In the genomic region with DNA sequence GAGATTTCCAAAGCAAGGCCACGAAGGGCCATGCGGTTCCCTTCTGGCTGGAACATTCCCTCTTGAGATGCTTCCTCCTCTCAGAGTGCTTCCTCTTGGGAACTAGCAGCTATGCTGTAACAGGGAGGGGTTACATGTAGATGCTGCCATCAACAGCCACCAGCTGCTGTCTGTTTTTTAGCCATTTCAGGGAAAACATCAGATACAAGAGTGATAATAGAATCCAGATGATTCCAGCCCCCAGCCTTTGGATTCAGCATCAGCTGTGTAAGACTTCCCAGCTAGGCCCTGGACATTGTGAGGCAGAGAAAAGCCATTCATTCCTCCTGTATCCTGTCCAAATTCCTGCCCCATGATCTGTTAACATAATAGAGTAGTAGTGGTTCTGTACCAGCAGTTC, we compare ENCODE assay signal across 20 cellular contexts. TPM values are rescaled to one million over a fixed set of nuclear protein-coding genes. Genes with fewer than 3 reads are reported as not detected.
DNase-seq lines count a peak whose midpoint lies in the region; FAIRE-seq lines count a peak whose summit lies in the region.
"Had no signal": no experiment of that assay in that cellular context is flagged by ENCODE, and none has a peak within 500 bp of the region (broad histone marks: within the 10 kb centered on the region; RNA-seq: fewer than 3 reads in every experiment).

No MANE protein-coding gene starts in this region.

- peaks cover 7% of the 10 kb centered on the region for H3K36me3 ChIP-seq in rectal smooth muscle tissue (ENCODE audit: control insufficient read depth, insufficient read depth, low read length)

- no peaks in the 10 kb centered on the region for H3K27me3 Mint-ChIP-seq in activated CD4-positive, alpha-beta memory T cell treated with anti-CD3 and anti-CD28 coated beads for 36 hours
- H3K27me3 Mint-ChIP-seq: CD4-positive, alpha-beta memory T cell had no signal

- no peak overlapping the region for H3K27ac Mint-ChIP-seq in activated CD4-positive, alpha-beta memory T cell treated with anti-CD3 and anti-CD28 coated beads for 36 hours
- H3K27ac Mint-ChIP-seq: CD14-positive monocyte; CD4-positive, alpha-beta memory T cell; GM23338 had no signal

- H3K9ac ChIP-seq in rectal smooth muscle tissue (ENCODE audit: low read length) = no peak overlapping the region
- H3K9ac ChIP-seq: BLaER1 had no signal

- CTCF ChIA-PET in activated CD4-positive, alpha-beta memory T cell treated with anti-CD3 and anti-CD28 coated beads for 36 hours (lab: Charles Lee) = no interaction called here

- no peak overlapping the region for H3K27ac ChIP-seq in rectal smooth muscle tissue (ENCODE audit: low read depth, low read length)
- H3K27ac ChIP-seq: BLaER1 had no signal

- H3K9me3 Mint-ChIP-seq in activated CD4-positive, alpha-beta memory T cell treated with anti-CD3 and anti-CD28 coated beads for 36 hours = peaks cover 61% of the 10 kb centered on the region

- intact Hi-C loops in activated CD4-positive, alpha-beta memory T cell treated with anti-CD3 and anti-CD28 coated beads for 36 hours (cut with micrococcal nuclease) = no loop called here

- no peak for FAIRE-seq in urothelium cell line (lab: Jason Lieb, UNC)
- FAIRE-seq: A204.1, GM12892, GM18507, H54 had no signal

- DNase-seq in AG20443 (ENCODE audit: low spot score) (peak; percentile 6), EH (ENCODE audit: low read depth) (peak; percentile 2), fibroblast of gingiva (ENCODE audit: low read depth) (peak; percentile 16), middle frontal gyrus (ENCODE audit: extremely low spot score, low spot score) (no peak), urothelium cell line (ENCODE audit: low spot score) (no peak)
- DNase-seq in activated CD4-positive, alpha-beta memory T cell treated with anti-CD3 and anti-CD28 coated beads for 36 hours = no peak
- DNase-seq: ACHN; CD4-positive, alpha-beta memory T cell; COR-L47; DMS 273 treated with DMSO at 0.1 percent for 48 hours; GDM1; HCEC 1CT had no signal

- H3K4me3 ChIP-seq in rectal smooth muscle tissue (ENCODE audit: low read length) = peak overlapping the region; percentile 8
- H3K4me3 ChIP-seq: BLaER1, GM23338 had no signal

- peaks cover 49% of the 10 kb centered on the region for H3K36me3 Mint-ChIP-seq in activated CD4-positive, alpha-beta memory T cell treated with anti-CD3 and anti-CD28 coated beads for 36 hours
- H3K36me3 Mint-ChIP-seq: CD14-positive monocyte had no signal

- no peaks in the 10 kb centered on the region for H3K4me1 ChIP-seq in rectal smooth muscle tissue (ENCODE audit: control insufficient read depth, insufficient read depth, low read length)
- H3K4me1 ChIP-seq: BLaER1 had no signal

- H3K4me3 Mint-ChIP-seq in activated CD4-positive, alpha-beta memory T cell treated with anti-CD3 and anti-CD28 coated beads for 36 hours = no peak overlapping the region
- H3K4me3 Mint-ChIP-seq: CD14-positive monocyte; CD4-positive, alpha-beta memory T cell; GM23338 had no signal

- H3K4me1 Mint-ChIP-seq in activated CD4-positive, alpha-beta memory T cell treated with anti-CD3 and anti-CD28 coated beads for 36 hours (ENCODE audit: low read depth) = no peaks in the 10 kb centered on the region
- H3K4me1 Mint-ChIP-seq: CD14-positive monocyte; CD4-positive, alpha-beta memory T cell; GM23338 had no signal

- no peaks in the 10 kb centered on the region for H3K27me3 ChIP-seq in rectal smooth muscle tissue (ENCODE audit: control insufficient read depth, insufficient read depth, low read length)
- H3K27me3 ChIP-seq: BLaER1 had no signal

- POLR2A ChIA-PET in activated CD4-positive, alpha-beta memory T cell treated with anti-CD3 and anti-CD28 coated beads for 36 hours (lab: Charles Lee) = no interaction called here

RNA-seq across cellular contexts. Expression of a gene that starts 8.2 kb away (rescaled TPM):
- total RNA-seq in activated CD4-positive, alpha-beta memory T cell treated with anti-CD3 and anti-CD28 coated beads for 36 hours = under 1 TPM; 0.43 to 0.46 TPM

RNA-seq across cellular contexts. Expression of a gene that starts 30.7 kb away (rescaled TPM):
- total RNA-seq in activated CD4-positive, alpha-beta memory T cell treated with anti-CD3 and anti-CD28 coated beads for 36 hours = 1 to 10 TPM; 8.0 to 9.4 TPM

RNA-seq across cellular contexts. Expression of a gene that starts 45.0 kb away (rescaled TPM):
- total RNA-seq in activated CD4-positive, alpha-beta memory T cell treated with anti-CD3 and anti-CD28 coated beads for 36 hours = 1 to 10 TPM; 5.8 to 6.8 TPM

Comparison
In these comparisons a context has a peak if more than half of its experiments do, and no peak if none do; other contexts are left out.
1. DNase-seq: peak in AG20443 (single experiment), EH (single experiment) and fibroblast of gingiva (single experiment); none in middle frontal gyrus (single experiment), activated CD4-positive, alpha-beta memory T cell treated with anti-CD3 and anti-CD28 coated beads for 36 hours (single experiment) and urothelium cell line (single experiment).